In the genomic region with DNA sequence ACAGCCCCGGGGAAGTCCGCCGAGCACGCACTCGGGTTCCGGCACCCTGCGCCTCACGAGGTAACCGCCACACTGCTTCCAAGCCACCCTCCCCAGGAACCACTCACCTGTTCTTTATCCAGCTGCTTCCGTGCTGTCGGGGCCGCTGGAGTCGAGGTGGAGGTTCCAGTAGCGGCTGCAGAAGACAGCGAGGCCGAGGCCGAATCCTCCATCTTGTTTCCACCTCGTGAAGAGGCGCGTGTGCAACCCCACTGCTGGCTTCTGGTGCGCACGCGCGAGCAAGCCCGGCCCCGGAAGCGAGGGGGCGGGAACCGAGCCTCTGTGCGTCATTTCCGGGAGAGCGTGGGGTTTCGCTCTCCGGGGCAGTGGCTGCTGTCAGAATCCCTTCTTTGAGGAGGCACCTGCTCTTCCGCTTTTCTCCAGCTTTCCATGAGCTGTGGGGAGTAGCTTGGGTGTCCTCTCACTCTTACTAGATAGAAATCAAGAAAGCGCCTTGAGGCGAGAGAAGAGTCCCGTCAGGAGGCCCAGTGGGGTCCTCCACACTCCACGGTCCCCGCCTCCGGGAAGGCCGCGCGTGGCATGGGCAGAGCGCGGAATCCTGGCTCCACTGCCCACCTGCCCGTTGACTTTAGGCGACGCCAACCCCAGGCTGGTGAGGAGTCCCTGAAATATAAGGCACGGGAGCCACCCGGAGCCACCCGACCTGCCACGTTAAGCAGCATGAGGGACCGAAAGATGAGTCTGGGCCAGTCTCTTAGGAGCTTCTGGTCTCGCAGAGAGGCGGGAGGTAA, we compare ENCODE assay signal across 8 cellular contexts. TPM values are rescaled to one million over a fixed set of nuclear protein-coding genes. Genes with fewer than 3 reads are reported as not detected.
DNase-seq lines count a peak whose midpoint lies in the region; ATAC-seq, FAIRE-seq and TF ChIP-seq lines count a peak whose summit lies in the region.

A gene (minus strand): TSS at position 242 of the 791 bp plus-strand sequence. CDS start 30 bp downstream, at position 212.

- peaks cover 30 to 43% of the 10 kb centered on the region in 2 donors for H3K36me3 Mint-ChIP-seq in CD14-positive monocyte
- H3K36me3 Mint-ChIP-seq in dendritic cell treated with granulocyte-macrophage colony-stimulating factor and Interleukin-4, amounts not matched to agents 40 ng/mL and 50 ng/mL, for 4 days (ENCODE audit: low read depth), result peaks cover 53% of the 10 kb centered on the region

- H3K9me3 Mint-ChIP-seq in CD14-positive monocyte, result no peaks in the 10 kb centered on the region
- H3K9me3 Mint-ChIP-seq in dendritic cell treated with granulocyte-macrophage colony-stimulating factor and Interleukin-4, amounts not matched to agents 40 ng/mL and 50 ng/mL, for 4 days, result no peaks in the 10 kb centered on the region

- 1% methylated on average over 46 of the region's 56 CpGs for WGBS in HepG2 (ENCODE audit: low lambda C conversion rate)

- TF ChIP-seq CTCF in CD14-positive monocyte (IDR thresholded peaks at IDR 0.05), result no peak
- TF ChIP-seq CTCF in HepG2 (CRISPR knock-in tag; IDR thresholded peaks at IDR 0.05), result no peak

- peak in 1 of 2 experiments; percentile 38; a peak in 3 of 4 replicates for TF ChIP-seq EP300 in HepG2 (IDR thresholded peaks at IDR 0.05; ENCODE audit: low read depth in 2 of 2, low read length in 2 of 2)
- peak; percentile 44 for TF ChIP-seq EP300 in HepG2 (CRISPR knock-in tag; IDR thresholded peaks at IDR 0.05; ENCODE audit: borderline replicate concordance)

- BruUV-seq in HepG2 (replicated peaks; lab: Mats Ljungman, UMichigan), result TSS peak; percentile 81

- H3K79me2 ChIP-seq in HepG2 (ENCODE audit: insufficient read depth, low read length), result peaks cover 91% of the 10 kb centered on the region

- peaks cover 30% of the 10 kb centered on the region for H3K4me1 Mint-ChIP-seq in CD14-positive monocyte
- peaks cover 39% of the 10 kb centered on the region for H3K4me1 Mint-ChIP-seq in dendritic cell treated with granulocyte-macrophage colony-stimulating factor and Interleukin-4, amounts not matched to agents 40 ng/mL and 50 ng/mL, for 4 days (ENCODE audit: low read depth)

- TF ChIP-seq POLR2A in HepG2 (IDR thresholded peaks at IDR 0.05; ENCODE audit: insufficient read depth in 1 of 2, low read depth in 2 of 2, low read length in 2 of 2), result peak; percentile 99

- peak; percentile 7; the same call in 1 of the 2 replicates for TF ChIP-seq RAD21 in HepG2 (CRISPR knock-in tag; IDR thresholded peaks at IDR 0.05)

- peak within 1 kb of the TSS; percentile 87 for H3K27ac ChIP-seq in HepG2 (ENCODE audit: extremely low read length, insufficient read depth, low read length)

- peak; percentile 91 for DNase-seq in CD14-positive monocyte (ENCODE audit: low spot score)
- peak; percentile 83 for DNase-seq in NCI-H748 (lab: John Stamatoyannopoulos, UW; ENCODE audit: unreplicated experiment)
- DNase-seq in activated CD4-positive, alpha-beta T cell treated with anti-CD3 and anti-CD28 coated beads, Interleukin-2, amount 50 U/mL, for 1 hour, result peak; percentile 92
- peak; percentile 94 for DNase-seq in HepG2 (ENCODE audit: low spot score)
- DNase-seq in stimulated activated CD4-positive, alpha-beta T cell treated with anti-CD3 and anti-CD28 coated beads, Interleukin-2, amount 100 ng/mL, for 48 hours, result peak; percentile 88 to 94

- peaks cover 0 to 2% (median 2%) of the 10 kb centered on the region in 3 donors for H3K27me3 Mint-ChIP-seq in CD14-positive monocyte (ENCODE audit: low read depth in 3 of 3)
- no peaks in the 10 kb centered on the region for H3K27me3 Mint-ChIP-seq in dendritic cell treated with granulocyte-macrophage colony-stimulating factor and Interleukin-4, amounts not matched to agents 40 ng/mL and 50 ng/mL, for 4 days

- peaks cover 63% of the 10 kb centered on the region for H3K4me1 ChIP-seq in HepG2 (ENCODE audit: insufficient read depth, low read length)

- H3K27me3 ChIP-seq in HepG2 (ENCODE audit: control insufficient read depth in 1 of 2, insufficient read depth in 2 of 2, low read length in 2 of 2), result no peaks in the 10 kb centered on the region; a peak in 2 of 5 replicates

- in situ Hi-C loops in HepG2 (cut with HindIII; ENCODE audit: extremely low pct_ligation_motif_present, low pct_unique_long_range_greater_than_20kb), result no loop called here

- peak within 1 kb of the TSS; percentile 80 for H3K4me2 ChIP-seq in HepG2 (ENCODE audit: low read depth, low read length)

- H2AFZ ChIP-seq in HepG2 (ENCODE audit: low read length), result no peak within 1 kb of the TSS

- CTCF ChIA-PET in HepG2 (lab: Yijun Ruan, JAX; ENCODE audit: low intra/inter-chr PET ratio, low total read pairs), result no interaction called here

- peak within 1 kb of the TSS; percentile 95 to 96 for H3K4me3 Mint-ChIP-seq in CD14-positive monocyte
- peak within 1 kb of the TSS; percentile 90 for H3K4me3 Mint-ChIP-seq in dendritic cell treated with granulocyte-macrophage colony-stimulating factor and Interleukin-4, amounts not matched to agents 40 ng/mL and 50 ng/mL, for 4 days

- H3K9me3 ChIP-seq in HepG2 (ENCODE audit: low read length), result no peaks in the 10 kb centered on the region

- peaks cover 28% of the 10 kb centered on the region for H4K20me1 ChIP-seq in HepG2 (ENCODE audit: insufficient read depth, low read length)

- ATAC-seq in GM19395 (IDR thresholded peaks at IDR 0.05; ENCODE audit: unreplicated experiment) (peak; percentile 82), HG03558 (IDR thresholded peaks at IDR 0.05; ENCODE audit: extremely low read depth, unreplicated experiment) (peak; percentile 58), HepG2 (peak; percentile 87)

- no peak for FAIRE-seq in HepG2 (lab: Jason Lieb, UNC)

- H3K36me3 ChIP-seq in HepG2 (replicated peaks in 1 of 2; ENCODE audit: control insufficient read depth in 1 of 2, insufficient read depth in 2 of 2, low read length in 2 of 2), result peaks cover 22 to 34% of the 10 kb centered on the region in 2 experiments

- H3K4me3 ChIP-seq in HepG2 (replicated peaks in 1 of 3; ENCODE audit: insufficient read depth in 1 of 3, low read depth in 2 of 3, low read length in 3 of 3), result peak within 1 kb of the TSS; percentile 80 to 99 (median 99)

- intact Hi-C loops in CD14-positive monocyte (cut with micrococcal nuclease) (loop anchor here (2.0 to 10.0 kb wide), 5 partner anchors 54 to 109 kb away; a partner anchor contains a TSS), HepG2 (cut with micrococcal nuclease; ENCODE audit: unreplicated experiment) (loop anchor here (2.0 kb wide), 1 partner anchor 71 kb away; no protein-coding TSS in a partner anchor)
- intact Hi-C loops in dendritic cell treated with granulocyte-macrophage colony-stimulating factor and Interleukin-4, amounts not matched to agents 40 ng/mL and 50 ng/mL, for 4 days (cut with micrococcal nuclease), result loop anchor here (5.0 kb wide), 2 partner anchors 54 to 61 kb away; a partner anchor contains a TSS

- H3K9ac ChIP-seq in HepG2 (ENCODE audit: insufficient read depth, low read depth, low read length), result peak within 1 kb of the TSS; percentile 99

- peak within 1 kb of the TSS; percentile 95 to 98 (median 97) for H3K27ac Mint-ChIP-seq in CD14-positive monocyte
- H3K27ac Mint-ChIP-seq in dendritic cell treated with granulocyte-macrophage colony-stimulating factor and Interleukin-4, amounts not matched to agents 40 ng/mL and 50 ng/mL, for 4 days, result peak within 1 kb of the TSS; percentile 94

- POLR2A ChIA-PET in HepG2 (lab: Yijun Ruan, JAX), result interaction anchor here (0.6 to 10.4 kb wide), 19 partner anchors 11 to 217 kb away, joined by 3 to 72 read pairs (median 9); a partner anchor contains a TSS

TF ChIP-seq in HepG2, 621 proteins besides CTCF, POLR2A, EP300 and RAD21 (continues in another document):
- TF ChIP-seq ZNF329 (CRISPR knock-in tag; IDR thresholded peaks at IDR 0.05; ENCODE audit: low read depth) (no peak), RFX5 (IDR thresholded peaks at IDR 0.05; ENCODE audit: low read depth, low read length) (no peak), SOX13 (IDR thresholded peaks at IDR 0.05) (no peak), SOX13 (CRISPR knock-in tag; conservative IDR thresholded peaks at IDR 0.05 in 1 of 2, IDR thresholded peaks at IDR 0.05 in 1 of 2) (peak in 1 of 2 experiments; percentile 42; a peak in 1 of 4 replicates), ZNF510 (CRISPR knock-in tag; IDR thresholded peaks at IDR 0.05; ENCODE audit: low read depth) (peak; percentile 98; the same call in 1 of the 2 replicates), ZNF333 (CRISPR knock-in tag; IDR thresholded peaks at IDR 0.05; ENCODE audit: borderline replicate concordance) (peak; percentile 91; the same call in 1 of the 2 replicates), TGIF2 (CRISPR knock-in tag; IDR thresholded peaks at IDR 0.05) (peak; percentile 99), TBL1XR1 (IDR thresholded peaks at IDR 0.05; ENCODE audit: borderline replicate concordance, low read length, partially characterized antibody) (peak; percentile 84)

RNA-seq across cellular contexts. Expression of the gene that starts here (rescaled TPM):
- polyA plus RNA-seq in CD14-positive monocyte, result 100 to 1,000 TPM; 124 to 182 TPM
- total RNA-seq in HepG2 (2016; rRNA removed; fragmentation: Illumina TruSeq; extraction: Trizol), result 343 and 502 TPM in 2 replicates
- 118 and 139 TPM in 2 replicates for total RNA-seq in HepG2 (2016; cell fraction: cytosol; rRNA removed; fragmentation: Illumina TruSeq; extraction: Trizol; ENCODE audit: low read depth)
- total RNA-seq in HepG2 (2016; cell fraction: insoluble cytoplasmic fraction; rRNA removed; fragmentation: Illumina TruSeq; extraction: Trizol), result 337 and 511 TPM in 2 replicates
- total RNA-seq in HepG2 (2016; cell fraction: membrane; rRNA removed; fragmentation: Illumina TruSeq; extraction: Trizol), result 248 and 308 TPM in 2 replicates
- total RNA-seq in HepG2 (2016; cell fraction: nucleus; rRNA removed; fragmentation: Illumina TruSeq; extraction: Trizol), result 210 and 225 TPM in 2 replicates
- polyA plus RNA-seq in HepG2 (2011; rRNA removed), result 125 and 187 TPM in 2 replicates
- 77.4 and 149 TPM in 2 replicates for polyA plus RNA-seq in HepG2 (2011; cell fraction: cytosol; rRNA removed)
- 15.5 and 28.9 TPM in 2 replicates for polyA plus RNA-seq in HepG2 (2011; cell fraction: nucleus; rRNA removed)
- 330 and 427 TPM in 2 replicates for polyA plus RNA-seq in HepG2 (2012)
- polyA plus RNA-seq in HepG2 (2016; cell fraction: cytosol; fragmentation: Illumina TruSeq; extraction: Trizol; ENCODE audit: low read depth), result 128 and 147 TPM in 2 replicates
- 679 and 682 TPM in 2 replicates for polyA plus RNA-seq in HepG2 (2016; cell fraction: insoluble cytoplasmic fraction; fragmentation: Illumina TruSeq; extraction: Trizol; ENCODE audit: low read depth)
- 277 and 347 TPM in 2 replicates for polyA plus RNA-seq in HepG2 (2016; cell fraction: membrane; fragmentation: Illumina TruSeq; extraction: Trizol; ENCODE audit: low read depth)
- polyA plus RNA-seq in HepG2 (2016; cell fraction: nucleus; fragmentation: Illumina TruSeq; extraction: Trizol; ENCODE audit: insufficient read depth, low read depth), result 279 and 286 TPM in 2 replicates
- 28.2 and 33.4 TPM in 2 replicates for polyA minus RNA-seq in HepG2 (2011; rRNA and poly(A)+ RNA removed; ENCODE audit: low replicate concordance)
- polyA minus RNA-seq in HepG2 (2011; cell fraction: cytosol; rRNA and poly(A)+ RNA removed), result 201 and 239 TPM in 2 replicates
- 96.4 and 115 TPM in 2 replicates for polyA minus RNA-seq in HepG2 (2011; cell fraction: nucleus; rRNA and poly(A)+ RNA removed)

Comparison
In these comparisons a context has a peak if more than half of its experiments do, and no peak if none do; other contexts are left out.
1. Peak in every context shown above with its lines: DNase-seq, ATAC-seq, H3K4me3 ChIP-seq and H3K27ac ChIP-seq.